21 cellular contexts compared by ENCODE assay signal in genomic region chr5:82586176-82586575, GRCh38.
DNase-seq lines count a peak whose midpoint lies in the region; ATAC-seq and TF ChIP-seq lines count a peak whose summit lies in the region.
"Had no signal": no experiment of that assay in that cellular context is flagged by ENCODE, and none has a peak within 500 bp of the region (broad histone marks: within the 10 kb centered on the region; RNA-seq: fewer than 3 reads in every experiment).

No MANE protein-coding gene starts in this region.

- CTCF ChIA-PET in PC-9 (lab: Charles Lee): no interaction called here
- CTCF ChIA-PET in mammary epithelial cell (lab: Charles Lee; ENCODE audit: low non-redundant PET): no interaction called here

- BruUV-seq in PC-9 (replicated peaks; lab: Mats Ljungman, UMichigan) (no TSS peak), mammary epithelial cell (replicated peaks; lab: Mats Ljungman, UMichigan) (no TSS peak)

- H3K9me3 ChIP-seq in PC-9 (ENCODE audit: insufficient read depth, low read depth) (peaks cover 6% of the 10 kb centered on the region; the same call in 1 of the 2 replicates), osteoblast (ENCODE audit: low read depth, low read length) (no peaks in the 10 kb centered on the region), mammary epithelial cell (replicated peaks; ENCODE audit: insufficient read depth, low read length) (peaks cover 2% of the 10 kb centered on the region), upper lobe of left lung (no peaks in the 10 kb centered on the region)
- H3K9me3 ChIP-seq: vagina had no signal

- no peak overlapping the region for H3K9ac ChIP-seq in mammary epithelial cell (ENCODE audit: insufficient read depth, low read length)

- dilution Hi-C loops in mammary epithelial cell (cut with HindIII; ENCODE audit: low sequenced_read_pairs): no loop called here

- 0 out of 2 replicates have a peak overlapping the region, but pooled peaks have one; percentile 23 for H2AFZ ChIP-seq in PC-9
- peak overlapping the region; percentile 30 for H2AFZ ChIP-seq in osteoblast (ENCODE audit: low read length)
- H2AFZ ChIP-seq in mammary epithelial cell (ENCODE audit: low read depth, low read length): no peak overlapping the region
- H2AFZ ChIP-seq: GM23338 had no signal

- no peak for TF ChIP-seq EP300 in upper lobe of left lung (IDR thresholded peaks at IDR 0.05)

- H3K4me1 ChIP-seq in PC-9 (replicated peaks; ENCODE audit: insufficient read depth): no peaks in the 10 kb centered on the region
- H3K4me1 ChIP-seq in osteoblast (ENCODE audit: insufficient read depth, low read length): no peaks in the 10 kb centered on the region
- no peaks in the 10 kb centered on the region for H3K4me1 ChIP-seq in mammary epithelial cell (ENCODE audit: insufficient read depth, low read length)
- H3K4me1 ChIP-seq in upper lobe of left lung: no peaks in the 10 kb centered on the region
- H3K4me1 ChIP-seq: vagina had no signal

- no peaks in the 10 kb centered on the region for H3F3A ChIP-seq in PC-9 (ENCODE audit: insufficient read depth, low read depth)

- H3K27me3 ChIP-seq in PC-9 (ENCODE audit: insufficient read depth, low read depth) (no peaks in the 10 kb centered on the region), osteoblast (ENCODE audit: insufficient read depth, low read length) (no peaks in the 10 kb centered on the region), mammary epithelial cell (ENCODE audit: insufficient read depth, low read length) (no peaks in the 10 kb centered on the region), upper lobe of left lung (no peaks in the 10 kb centered on the region)
- H3K27me3 ChIP-seq: vagina had no signal

- TF ChIP-seq CTCF in PC-9 (conservative IDR thresholded peaks at IDR 0.05) (no peak), osteoblast (IDR thresholded peaks at IDR 0.05; ENCODE audit: extremely low read depth, low read depth, low read length) (no peak), mammary epithelial cell (conservative IDR thresholded peaks at IDR 0.05 in 1 of 2, IDR thresholded peaks at IDR 0.05 in 1 of 2; ENCODE audit: extremely low read depth in 1 of 2, insufficient read depth in 1 of 2, low read depth in 1 of 2, low read length in 2 of 2) (no peak), upper lobe of left lung (IDR thresholded peaks at IDR 0.05) (no peak)

- in situ Hi-C loops in mammary epithelial cell (cut with MboI; ENCODE audit: low sequenced_read_pairs in 2 of 2): no loop called here

- no peaks in the 10 kb centered on the region for H3K9me2 ChIP-seq in PC-9 (ENCODE audit: insufficient read depth)

- H3K27ac ChIP-seq in PC-9 (no peak overlapping the region), cingulate gyrus (ENCODE audit: low read depth, low read length) (peak overlapping the region; percentile 73), osteoblast (ENCODE audit: low read depth, low read length) (no peak overlapping the region), mammary epithelial cell (ENCODE audit: insufficient read depth, low read depth, low read length) (no peak overlapping the region), upper lobe of left lung (peak overlapping the region in 2 of 4 donors; percentile 26 to 49)
- H3K27ac ChIP-seq: SK-N-MC, vagina had no signal

- no peak overlapping the region for H3K4me2 ChIP-seq in PC-9
- no peak overlapping the region for H3K4me2 ChIP-seq in osteoblast (ENCODE audit: insufficient read depth, low read length)
- no peak overlapping the region for H3K4me2 ChIP-seq in mammary epithelial cell (ENCODE audit: insufficient read depth, low read depth, low read length)
- H3K4me2 ChIP-seq: GM23338 had no signal

- H3K79me2 ChIP-seq in PC-9 (ENCODE audit: low read depth): no peaks in the 10 kb centered on the region
- H3K79me2 ChIP-seq in osteoblast (ENCODE audit: insufficient read depth, low read length): no peaks in the 10 kb centered on the region
- H3K79me2 ChIP-seq in mammary epithelial cell (ENCODE audit: insufficient read depth, low read length): no peaks in the 10 kb centered on the region

- POLR2A ChIA-PET in PC-9 (lab: Charles Lee; ENCODE audit: unreplicated experiment): no interaction called here

- WGBS in mammary epithelial cell (ENCODE audit: low coverage, missing lambda C conversion rate): 94% methylated on average over 1 of the region's 2 CpGs
- WGBS in upper lobe of left lung, 2 donors: 63 to 82% methylated on average over 2 of the region's 2 CpGs

- H4K20me1 ChIP-seq in PC-9 (ENCODE audit: insufficient read depth) (no peaks in the 10 kb centered on the region), osteoblast (ENCODE audit: insufficient read depth, low read length) (no peaks in the 10 kb centered on the region), mammary epithelial cell (ENCODE audit: insufficient read depth, low read length) (no peaks in the 10 kb centered on the region)

- ATAC-seq in left lobe of liver (peak; percentile 5), upper lobe of left lung (ENCODE audit: low FRiP score in 2 of 2) (no peak)
- ATAC-seq: GM23338; stimulated activated effector memory CD8-positive, alpha-beta T cell treated with anti-CD3 and anti-CD28 coated beads, Interleukin-12 subunit alpha, Interleukin-12 subunit beta, amount 100 ng/mL, for 72 hours; T-helper 17 cell had no signal

- DNase-seq in PC-9 (no peak), left lobe of liver (ENCODE audit: low spot score) (no peak), osteoblast (ENCODE audit: insufficient read length, low spot score, missing footprints) (no peak), DMS153 (lab: John Stamatoyannopoulos, UW) (no peak), mammary epithelial cell (no peak), upper lobe of left lung (no peak), NCI-H187 treated with DMSO at 0.1 percent for 48 hours (lab: John Stamatoyannopoulos, UW) (no peak)
- DNase-seq: activated CD4-positive, alpha-beta T cell treated with anti-CD3 and anti-CD28 coated beads, Interleukin-2, amount 10 ng/mL, durations not matched to agents 24 days and 14 days; aorta; DMS79; effector CD8-positive, alpha-beta T cell; KG1; MM.1S; NCI-H1436; NCI-H524; T-helper 17 cell had no signal

- TF ChIP-seq POLR2A in upper lobe of left lung (IDR thresholded peaks at IDR 0.05): no peak

- H3K4me3 ChIP-seq in PC-9 (no peak overlapping the region), osteoblast (ENCODE audit: insufficient read depth, low read length) (no peak overlapping the region), mammary epithelial cell (replicated peaks in 1 of 3; ENCODE audit: insufficient read depth in 1 of 3, low read depth in 2 of 3, low read length in 3 of 3) (no peak overlapping the region), upper lobe of left lung (no peak overlapping the region)
- H3K4me3 ChIP-seq: GM23338, SK-N-MC, vagina had no signal

- H3K36me3 ChIP-seq in PC-9 (ENCODE audit: low read depth): no peaks in the 10 kb centered on the region
- H3K36me3 ChIP-seq in osteoblast (ENCODE audit: insufficient read depth, low read length): no peaks in the 10 kb centered on the region
- H3K36me3 ChIP-seq in mammary epithelial cell (ENCODE audit: insufficient read depth, low read length): no peaks in the 10 kb centered on the region
- no peaks in the 10 kb centered on the region for H3K36me3 ChIP-seq in upper lobe of left lung
- H3K36me3 ChIP-seq: vagina had no signal

- intact Hi-C loops in PC-9 (cut with micrococcal nuclease; ENCODE audit: unreplicated experiment): no loop called here
- intact Hi-C loops in mammary epithelial cell (cut with micrococcal nuclease): no loop called here
